ENCODE assay signal across 9 cellular contexts in genomic region chr22:15714125-15714524, GRCh38. TPM values are rescaled to one million over a fixed set of nuclear protein-coding genes. Genes with fewer than 3 reads are reported as not detected.
"Had no signal": no experiment of that assay in that cellular context is flagged by ENCODE, and none has a peak within 500 bp of the region (broad histone marks: within the 10 kb centered on the region; RNA-seq: fewer than 3 reads in every experiment).

No MANE protein-coding gene starts in this region.

RNA-seq across cellular contexts. Expression of gene POTEH, which starts 24.3 kb away (rescaled TPM):
- polyA plus RNA-seq: naive thymus-derived CD8-positive, alpha-beta T cell; neural cell; ovary; pancreas; psoas muscle; right cardiac atrium; small intestine; smooth muscle cell; spleen had no signal
